In genomic region chr3:138173769-138174420, GRCh38 we compare ENCODE assay signal across 7 cellular contexts. TPM values are rescaled to one million over a fixed set of nuclear protein-coding genes. Genes with fewer than 3 reads are reported as not detected.
DNase-seq lines count a peak whose midpoint lies in the region; ATAC-seq and TF ChIP-seq lines count a peak whose summit lies in the region.

No MANE protein-coding gene starts in this region.

- H3K36me3 ChIP-seq in PC-3 (ENCODE audit: low read depth, low read length) (no peaks in the 10 kb centered on the region), ovary (no peaks in the 10 kb centered on the region)

- CTCF ChIA-PET in PC-3 (lab: Charles Lee): interaction anchor here (0.8 kb wide), 1 partner anchor 174 kb away, joined by 4 read pairs; no protein-coding TSS in a partner anchor

- no peak for TF ChIP-seq EP300 in ovary (IDR thresholded peaks at IDR 0.05)

- no peak for TF ChIP-seq CTCF in PC-3 (conservative IDR thresholded peaks at IDR 0.05; ENCODE audit: low read depth, low read length)
- no peak for TF ChIP-seq CTCF in ovary (IDR thresholded peaks at IDR 0.05)

- H3K4me2 ChIP-seq in PC-3 (ENCODE audit: low read length): peak overlapping the region; percentile 79

- H4K20me1 ChIP-seq in PC-3 (ENCODE audit: low read length): no peaks in the 10 kb centered on the region

- no peak for TF ChIP-seq POLR2A in ovary (IDR thresholded peaks at IDR 0.05)

- H3K9me2 ChIP-seq in PC-3 (replicated peaks; ENCODE audit: low read length): no peaks in the 10 kb centered on the region

- H3K9ac ChIP-seq in PC-3 (ENCODE audit: low read length): peak overlapping the region; percentile 91

- H3K4me1 ChIP-seq in PC-3 (ENCODE audit: insufficient read depth, low read length) (0 out of 2 replicates have a peak, but pooled peaks cover 5% of the 10 kb centered on the region), ovary (ENCODE audit: insufficient read depth) (no peaks in the 10 kb centered on the region)

- 55 to 64% (median 57%) methylated on average over 13 of the region's 13 CpGs for WGBS in ovary, 3 donors

- no peaks in the 10 kb centered on the region for H3F3A ChIP-seq in PC-3 (ENCODE audit: low read length, unreplicated experiment)

- peak overlapping the region; percentile 73 for H3K4me3 ChIP-seq in PC-3 (ENCODE audit: low read length)
- H3K4me3 ChIP-seq in ovary: peak overlapping the region; percentile 70

- H3K27ac ChIP-seq in PC-3 (ENCODE audit: low read length): peak overlapping the region; percentile 61; the same call in 1 of the 2 replicates
- peak overlapping the region; percentile 68 for H3K27ac ChIP-seq in epithelial cell of prostate
- H3K27ac ChIP-seq in ovary: peak overlapping the region; percentile 8 to 14

- peaks cover 32% of the 10 kb centered on the region for H3K79me2 ChIP-seq in PC-3 (ENCODE audit: low read length)

- intact Hi-C loops in PC-3 (cut with micrococcal nuclease) (loop anchor here (5.0 kb wide), 1 partner anchor 173 kb away; the partner anchor contains the start of gene MRAS), ovary (cut with DNase I) (no loop called here)

- POLR2A ChIA-PET in PC-3 (lab: Charles Lee; ENCODE audit: unreplicated experiment): interaction anchor here (0.6 to 1.1 kb wide), 3 partner anchors 24 to 753 kb away, joined by 6 to 16 read pairs (median 10); no protein-coding TSS in a partner anchor

- H2AFZ ChIP-seq in PC-3 (ENCODE audit: low read length): peak overlapping the region; percentile 95

- no peak for DNase-seq in PC-3
- no peak for DNase-seq in epithelial cell of prostate (ENCODE audit: low read depth, low spot score)
- no peak for DNase-seq in ovary
- no peak for DNase-seq in NCI-H2029 treated with DMSO at 0.1 percent for 48 hours (lab: John Stamatoyannopoulos, UW)
- DNase-seq in NCI-H510A (lab: John Stamatoyannopoulos, UW): no peak
- no peak for DNase-seq in NAMALWA (ENCODE audit: low spot score)

- H3K27me3 ChIP-seq in PC-3 (ENCODE audit: low read length) (no peaks in the 10 kb centered on the region), ovary (no peaks in the 10 kb centered on the region)

- peak; percentile 2 for ATAC-seq in GM19452 (IDR thresholded peaks at IDR 0.05; ENCODE audit: unreplicated experiment)
- peak; percentile 14 for ATAC-seq in PC-3

- BruUV-seq in PC-3 (replicated peaks; lab: Mats Ljungman, UMichigan): TSS peak; percentile 45

- H3K9me3 ChIP-seq in PC-3 (ENCODE audit: low read length) (no peaks in the 10 kb centered on the region), ovary (no peaks in the 10 kb centered on the region)

RNA-seq across cellular contexts. Expression of gene DBR1, which starts 0.8 kb away (rescaled TPM):
- total RNA-seq in PC-3 (2014; rRNA removed): 10.0 and 14.0 TPM in 2 replicates
- total RNA-seq in ovary: 10 to 100 TPM in 6 of 7 donors, 1 to 10 TPM in 1; 8.5 to 16.0 (median 15.0) TPM
- 10 to 100 TPM in 1 of 2 donors, 1 to 10 TPM in 1; 8.6 to 14.7 TPM for polyA plus RNA-seq in ovary

RNA-seq across cellular contexts. Expression of gene ARMC8, which starts 13.2 kb away (rescaled TPM):
- total RNA-seq in PC-3 (2014; rRNA removed): 15.0 and 21.1 TPM in 2 replicates
- 10 to 100 TPM; 34.3 to 49.2 (median 45.8) TPM for total RNA-seq in ovary
- polyA plus RNA-seq in ovary: 10 to 100 TPM; 14.3 to 24.4 TPM

RNA-seq across cellular contexts. Expression of gene A4GNT, which starts 41.7 kb away (rescaled TPM):
- not detected in 2 replicates for total RNA-seq in PC-3 (2014; rRNA removed)
- total RNA-seq in ovary: not detected
- not detected for polyA plus RNA-seq in ovary

RNA-seq across cellular contexts. Expression of gene DZIP1L, which starts 58.5 kb away (rescaled TPM):
- total RNA-seq in PC-3 (2014; rRNA removed): 3.8 and 4.9 TPM in 2 replicates
- total RNA-seq in ovary: 10 to 100 TPM; 17.2 to 29.0 (median 22.2) TPM
- polyA plus RNA-seq in ovary: 1 to 10 TPM; 4.9 to 8.5 TPM

Comparison
In these comparisons a context has a peak if more than half of its experiments do, and no peak if none do; other contexts are left out.
1. H3K27ac ChIP-seq: peak in every context shown above with its lines; median percentile 68 in epithelial cell of prostate; 61 in PC-3; 11 in ovary.